18 cellular contexts compared by ENCODE assay signal in the genomic region with DNA sequence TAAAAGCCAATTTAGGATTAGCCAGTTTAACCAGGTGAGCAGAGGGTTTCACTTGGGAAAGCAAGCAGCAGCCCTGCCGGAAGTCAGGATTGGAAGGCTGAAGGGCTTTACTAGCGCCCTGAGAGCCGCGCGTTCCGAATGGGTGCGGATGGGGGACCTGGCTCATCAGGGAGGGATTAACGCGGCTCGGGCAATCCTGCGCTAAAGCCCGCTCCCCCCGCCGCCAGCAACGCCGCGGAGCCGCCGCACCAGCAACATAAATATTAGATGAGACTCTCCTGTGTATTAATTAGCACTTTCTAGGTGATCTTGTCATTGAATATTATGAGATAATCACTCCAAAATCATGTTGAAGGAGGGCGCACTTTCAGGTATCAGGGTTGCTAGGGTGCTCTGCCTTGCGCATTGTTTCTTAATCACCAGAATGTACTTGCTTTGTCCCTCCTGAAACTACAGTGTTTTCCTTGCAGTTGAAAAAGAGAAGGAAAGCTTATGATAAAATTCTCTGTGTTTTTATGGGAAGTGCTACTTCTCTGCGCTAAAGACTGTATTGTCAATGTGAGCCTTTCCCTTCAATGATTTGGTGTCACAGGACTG.
DNase-seq lines count a peak whose midpoint lies in the region; ATAC-seq and TF ChIP-seq lines count a peak whose summit lies in the region.
"Had no signal": no experiment of that assay in that cellular context is flagged by ENCODE, and none has a peak within 500 bp of the region (broad histone marks: within the 10 kb centered on the region; RNA-seq: fewer than 3 reads in every experiment).

No MANE protein-coding gene starts in this region.

- WGBS in hepatocyte (ENCODE audit: low lambda C conversion rate, missing lambda C conversion rate), result 13% methylated on average over 22 of the region's 22 CpGs
- 32 to 40% methylated on average over 22 of the region's 22 CpGs for WGBS in lower leg skin, 2 donors

- peaks cover 13% of the 10 kb centered on the region for H3K4me1 ChIP-seq in hepatocyte (ENCODE audit: insufficient read depth)

- H3K4me3 Mint-ChIP-seq in nephron progenitor cell, result peak overlapping the region; percentile 60
- H3K4me3 Mint-ChIP-seq: naive B cell; stimulated activated naive CD8-positive, alpha-beta T cell treated with anti-CD3 and anti-CD28 coated beads, Interleukin-15, Interleukin-2, amounts not matched to agents 100 ng/mL and 50 ng/mL, for 24 hours had no signal

- H2AFZ ChIP-seq in hepatocyte, result peak overlapping the region; percentile 78
- H2AFZ ChIP-seq: PC-9 had no signal

- H3K27me3 ChIP-seq in hepatocyte, result no peaks in the 10 kb centered on the region

- TF ChIP-seq CTCF in hepatocyte (IDR thresholded peaks at IDR 0.05; ENCODE audit: poor library complexity), result no peak
- no peak for TF ChIP-seq CTCF in nephron progenitor cell (IDR thresholded peaks at IDR 0.05)
- TF ChIP-seq CTCF in lower leg skin (IDR thresholded peaks at IDR 0.05), result no peak

- DNase-seq in D341Med (ENCODE audit: low spot score) (peak; percentile 83), NCI-H82 treated with DMSO at 0.1 percent for 48 hours (lab: John Stamatoyannopoulos, UW; ENCODE audit: unreplicated experiment) (peak; percentile 92), hepatocyte (ENCODE audit: low spot score) (no peak), nephron progenitor cell (peak; percentile 54), SHP77 treated with DMSO at 0.1 percent for 48 hours (lab: John Stamatoyannopoulos, UW) (no peak), NCI-H774 (lab: John Stamatoyannopoulos, UW) (no peak), lower leg skin (ENCODE audit: low spot score in 2 of 2) (no peak)
- DNase-seq: activated CD4-positive, CD25-positive, alpha-beta regulatory T cell treated with anti-CD3 and anti-CD28 coated beads, Interleukin-2, amount 50 U/mL, for 72 hours; cerebellar nuclear complex; DMS79 treated with DMSO at 0.1 percent for 48 hours; naive B cell; NCI-H2171 treated with DMSO at 0.1 percent for 48 hours; PC-9 had no signal

- no peaks in the 10 kb centered on the region for H4K20me1 ChIP-seq in hepatocyte (ENCODE audit: insufficient read depth, poor library complexity, severe bottlenecking)

- TF ChIP-seq POLR2A in lower leg skin (IDR thresholded peaks at IDR 0.05), result no peak

- no peak overlapping the region for H3K27ac ChIP-seq in hepatocyte
- H3K27ac ChIP-seq: PC-9 had no signal

- no peaks in the 10 kb centered on the region for H3K79me2 ChIP-seq in hepatocyte

- H3K4me1 Mint-ChIP-seq in nephron progenitor cell, result peaks cover 34% of the 10 kb centered on the region
- H3K4me1 Mint-ChIP-seq: CD14-positive monocyte, naive B cell had no signal

- H3K9me3 ChIP-seq in hepatocyte (ENCODE audit: low read depth), result no peaks in the 10 kb centered on the region

- intact Hi-C loops in lower leg skin (cut with DNase I; ENCODE audit: low total_unique reads), result no loop called here

- no peaks in the 10 kb centered on the region for H3K36me3 ChIP-seq in hepatocyte (replicated peaks; ENCODE audit: insufficient read depth, low read depth)

- no peak overlapping the region for H3K27ac Mint-ChIP-seq in nephron progenitor cell
- H3K27ac Mint-ChIP-seq: naive B cell; stimulated activated naive CD8-positive, alpha-beta T cell treated with anti-CD3 and anti-CD28 coated beads, Interleukin-15, Interleukin-2, amounts not matched to agents 100 ng/mL and 50 ng/mL, for 24 hours had no signal

- H3K9me3 Mint-ChIP-seq in nephron progenitor cell, result no peaks in the 10 kb centered on the region
- H3K9me3 Mint-ChIP-seq: stimulated activated naive CD8-positive, alpha-beta T cell treated with anti-CD3 and anti-CD28 coated beads, Interleukin-15, Interleukin-2, amounts not matched to agents 100 ng/mL and 50 ng/mL, for 24 hours had no signal

- peak overlapping the region; percentile 77 for H3K4me2 ChIP-seq in hepatocyte
- H3K4me2 ChIP-seq: PC-9 had no signal

- H3K27me3 Mint-ChIP-seq in nephron progenitor cell (ENCODE audit: low read depth, poor library complexity), result no peaks in the 10 kb centered on the region

- H3K4me3 ChIP-seq in hepatocyte, result no peak overlapping the region
- H3K4me3 ChIP-seq in lower leg skin (ENCODE audit: low read depth, poor library complexity, severe bottlenecking), result no peak overlapping the region
- H3K4me3 ChIP-seq: lung, PC-9 had no signal

- ATAC-seq in GM21447 (IDR thresholded peaks at IDR 0.05; ENCODE audit: unreplicated experiment), result no peak
- ATAC-seq: HCT116 had no signal

- no peaks in the 10 kb centered on the region for H3K9me2 ChIP-seq in hepatocyte (replicated peaks; ENCODE audit: insufficient read depth)

- no peaks in the 10 kb centered on the region for H3K36me3 Mint-ChIP-seq in nephron progenitor cell (ENCODE audit: low read depth)
- H3K36me3 Mint-ChIP-seq: CD14-positive monocyte, naive B cell had no signal

Comparison
In these comparisons a context has a peak if more than half of its experiments do, and no peak if none do; other contexts are left out.
1. DNase-seq: peak in D341Med (single experiment), NCI-H82 treated with DMSO at 0.1 percent for 48 hours (single experiment) and nephron progenitor cell (single experiment); none in hepatocyte (single experiment), SHP77 treated with DMSO at 0.1 percent for 48 hours (single experiment), NCI-H774 (single experiment) and lower leg skin (0 of 2).